ENCODE assay signal across 1 cellular context in genomic region chr1:26035203-26035958, GRCh38.
A peak's percentile ranks its signal among the peaks of the same experiment; 100 is the strongest.
TF ChIP-seq lines count a peak whose summit lies in the region.

No MANE protein-coding gene starts in this region.

TF ChIP-seq in K562, 482 proteins besides CTCF, POLR2A, EP300 and RAD21 (continued from another document and continues in another):
- TF ChIP-seq TFE3 (CRISPR knock-in tag; IDR thresholded peaks at IDR 0.05): no peak
- TF ChIP-seq FOS (IDR thresholded peaks at IDR 0.05; ENCODE audit: extremely low read depth, insufficient read length): peak; percentile 80
- TF ChIP-seq, protein P1, sequence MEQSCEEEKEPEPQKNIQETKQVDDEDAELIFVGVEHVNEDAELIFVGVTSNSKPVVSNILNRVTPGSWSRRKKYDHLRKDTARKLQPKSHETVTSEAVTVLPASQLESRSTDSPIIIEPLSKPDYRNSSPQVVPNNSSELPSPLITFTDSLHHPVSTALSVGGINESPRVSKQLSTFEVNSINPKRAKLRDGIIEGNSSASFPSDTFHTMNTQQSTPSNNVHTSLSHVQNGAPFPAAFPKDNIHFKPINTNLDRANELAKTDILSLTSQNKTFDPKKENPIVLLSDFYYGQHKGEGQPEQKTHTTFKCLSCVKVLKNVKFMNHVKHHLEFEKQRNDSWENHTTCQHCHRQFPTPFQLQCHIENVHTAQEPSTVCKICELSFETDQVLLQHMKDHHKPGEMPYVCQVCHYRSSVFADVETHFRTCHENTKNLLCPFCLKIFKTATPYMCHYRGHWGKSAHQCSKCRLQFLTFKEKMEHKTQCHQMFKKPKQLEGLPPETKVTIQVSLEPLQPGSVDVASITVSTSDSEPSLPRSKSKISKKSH (CRISPR knock-in tag; IDR thresholded peaks at IDR 0.05): no peak
- 0 out of 2 replicates have a peak, but pooled peaks have one; percentile 55 for TF ChIP-seq PHB2 (IDR thresholded peaks at IDR 0.05; ENCODE audit: low read depth)
- no peak for TF ChIP-seq POLR3G (IDR thresholded peaks at IDR 0.05; ENCODE audit: extremely low read depth, insufficient read length, insufficient replicate concordance)
- TF ChIP-seq MCM3 (IDR thresholded peaks at IDR 0.05): no peak
- no peak for TF ChIP-seq ZNF121 (CRISPR knock-in tag; conservative IDR thresholded peaks at IDR 0.05)
- peak; percentile 60; the same call in 1 of the 2 replicates for TF ChIP-seq MBD2 (IDR thresholded peaks at IDR 0.05; ENCODE audit: borderline replicate concordance, low read depth)
- TF ChIP-seq, protein P2, sequence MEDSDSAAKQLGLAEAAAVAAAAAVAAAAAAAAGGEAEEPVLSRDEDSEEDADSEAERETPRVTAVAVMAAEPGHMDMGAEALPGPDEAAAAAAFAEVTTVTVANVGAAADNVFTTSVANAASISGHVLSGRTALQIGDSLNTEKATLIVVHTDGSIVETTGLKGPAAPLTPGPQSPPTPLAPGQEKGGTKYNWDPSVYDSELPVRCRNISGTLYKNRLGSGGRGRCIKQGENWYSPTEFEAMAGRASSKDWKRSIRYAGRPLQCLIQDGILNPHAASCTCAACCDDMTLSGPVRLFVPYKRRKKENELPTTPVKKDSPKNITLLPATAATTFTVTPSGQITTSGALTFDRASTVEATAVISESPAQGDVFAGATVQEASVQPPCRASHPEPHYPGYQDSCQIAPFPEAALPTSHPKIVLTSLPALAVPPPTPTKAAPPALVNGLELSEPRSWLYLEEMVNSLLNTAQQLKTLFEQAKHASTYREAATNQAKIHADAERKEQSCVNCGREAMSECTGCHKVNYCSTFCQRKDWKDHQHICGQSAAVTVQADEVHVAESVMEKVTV (CRISPR knock-in tag; IDR thresholded peaks at IDR 0.05): no peak
- TF ChIP-seq PRDM10 (IDR thresholded peaks at IDR 0.05; ENCODE audit: partially characterized antibody): no peak
- no peak for TF ChIP-seq ZNF780A (CRISPR knock-in tag; IDR thresholded peaks at IDR 0.05)
- no peak for TF ChIP-seq POLR3A (IDR thresholded peaks at IDR 0.05; ENCODE audit: borderline replicate concordance, extremely low read depth, insufficient read depth, insufficient read length)
- TF ChIP-seq CTBP1 (IDR thresholded peaks at IDR 0.05; ENCODE audit: borderline replicate concordance): no peak; the same call in 1 of the 2 replicates
- no peak for TF ChIP-seq STAG1 (CRISPR knock-in tag; IDR thresholded peaks at IDR 0.05; ENCODE audit: borderline replicate concordance)
- no peak; the same call in 1 of the 2 replicates for TF ChIP-seq USF1 (CRISPR knock-in tag; IDR thresholded peaks at IDR 0.05)
- TF ChIP-seq ZNF561 (CRISPR knock-in tag; conservative IDR thresholded peaks at IDR 0.05): no peak
- TF ChIP-seq E2F8 (IDR thresholded peaks at IDR 0.05; ENCODE audit: low read depth, partially characterized antibody): no peak
- peak; percentile 76 for TF ChIP-seq ARID4B (CRISPR knock-in tag; IDR thresholded peaks at IDR 0.05)
- no peak for TF ChIP-seq TAF9B (IDR thresholded peaks at IDR 0.05; ENCODE audit: partially characterized antibody)
- TF ChIP-seq HIVEP1 (CRISPR knock-in tag; IDR thresholded peaks at IDR 0.05): no peak
- peak; percentile 71; the same call in 1 of the 2 replicates for TF ChIP-seq GTF2F1 (IDR thresholded peaks at IDR 0.05; ENCODE audit: low read depth, low read length)
- TF ChIP-seq ZNF253 (CRISPR knock-in tag; conservative IDR thresholded peaks at IDR 0.05): 0 out of 2 replicates have a peak, but pooled peaks have one; percentile 6
- TF ChIP-seq ADNP (tag; IDR thresholded peaks at IDR 0.05): no peak
- TF ChIP-seq TAF7 (tag; IDR thresholded peaks at IDR 0.05): 0 out of 2 replicates have a peak, but pooled peaks have one; percentile 69
- TF ChIP-seq POLR2AphosphoS2 (IDR thresholded peaks at IDR 0.05; ENCODE audit: low read length): no peak
- TF ChIP-seq ZNF263 (CRISPR knock-in tag; IDR thresholded peaks at IDR 0.05; ENCODE audit: borderline replicate concordance): peak; percentile 10; the same call in 1 of the 2 replicates
- TF ChIP-seq SMAD1 (IDR thresholded peaks at IDR 0.05; ENCODE audit: low read depth, low read length, partially characterized antibody): peak; percentile 39
- no peak for TF ChIP-seq BDP1 (IDR thresholded peaks at IDR 0.05; ENCODE audit: insufficient read depth, insufficient read length)
- TF ChIP-seq, protein P3, sequence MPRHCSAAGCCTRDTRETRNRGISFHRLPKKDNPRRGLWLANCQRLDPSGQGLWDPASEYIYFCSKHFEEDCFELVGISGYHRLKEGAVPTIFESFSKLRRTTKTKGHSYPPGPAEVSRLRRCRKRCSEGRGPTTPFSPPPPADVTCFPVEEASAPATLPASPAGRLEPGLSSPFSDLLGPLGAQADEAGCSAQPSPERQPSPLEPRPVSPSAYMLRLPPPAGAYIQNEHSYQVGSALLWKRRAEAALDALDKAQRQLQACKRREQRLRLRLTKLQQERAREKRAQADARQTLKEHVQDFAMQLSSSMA (CRISPR knock-in tag; IDR thresholded peaks at IDR 0.05): no peak
- no peak for TF ChIP-seq KHSRP (IDR thresholded peaks at IDR 0.05)
- TF ChIP-seq YY1 (IDR thresholded peaks at IDR 0.05; ENCODE audit: borderline replicate concordance in 1 of 3, control insufficient read depth in 1 of 3, extremely low read depth in 1 of 3, insufficient read depth in 3 of 3, insufficient read length in 1 of 3, insufficient replicate concordance in 2 of 3, low read depth in 1 of 3, low read length in 2 of 3): peak in 2 of 3 experiments; percentile 55 to 83
- TF ChIP-seq ZNF408 (CRISPR knock-in tag; IDR thresholded peaks at IDR 0.05; ENCODE audit: low read depth): no peak
- TF ChIP-seq HDAC6 (IDR thresholded peaks at IDR 0.05; ENCODE audit: low read depth, low read length): 0 out of 2 replicates have a peak, but pooled peaks have one; percentile 36
- no peak for TF ChIP-seq ZNF324 (CRISPR knock-in tag; IDR thresholded peaks at IDR 0.05)
- peak; percentile 76 for TF ChIP-seq NFIC (IDR thresholded peaks at IDR 0.05)
- TF ChIP-seq ETS1 (conservative IDR thresholded peaks at IDR 0.05; ENCODE audit: control insufficient read depth, low read depth, low read length): 0 out of 2 replicates have a peak, but pooled peaks have one; percentile 72
- peak; percentile 65; the same call in 1 of the 2 replicates for TF ChIP-seq ZEB2 (IDR thresholded peaks at IDR 0.05)
- TF ChIP-seq CSDE1 (IDR thresholded peaks at IDR 0.05): peak in 1 of 2 experiments; percentile 98; a peak in 2 of 4 replicates
- no peak for TF ChIP-seq NELFE (IDR thresholded peaks at IDR 0.05; ENCODE audit: insufficient read depth, insufficient read length)
- peak; percentile 66; the same call in 1 of the 2 replicates for TF ChIP-seq TOE1 (IDR thresholded peaks at IDR 0.05; ENCODE audit: borderline replicate concordance)
- TF ChIP-seq TOE1 (CRISPR knock-in tag; IDR thresholded peaks at IDR 0.05; ENCODE audit: borderline replicate concordance, low read depth): 0 out of 2 replicates have a peak, but pooled peaks have one; percentile 43
